Comparison of ENCODE assay signal across 8 cellular contexts in genomic region chr3:42581400-42581708, GRCh38. TPM values are rescaled to one million over a fixed set of nuclear protein-coding genes. Genes with fewer than 3 reads are reported as not detected.
DNase-seq lines count a peak whose midpoint lies in the region; ATAC-seq and TF ChIP-seq lines count a peak whose summit lies in the region.

No MANE protein-coding gene starts in this region.

- no peak for TF ChIP-seq CTCF in suprapubic skin (IDR thresholded peaks at IDR 0.05)

- no peaks in the 10 kb centered on the region for H3K36me3 ChIP-seq in suprapubic skin

- H3K36me3 Mint-ChIP-seq in activated CD4-positive, alpha-beta T cell treated with anti-CD3 and anti-CD28 coated beads for 36 hours (ENCODE audit: low read depth) = peaks cover 15% of the 10 kb centered on the region
- H3K36me3 Mint-ChIP-seq in activated T-helper 17 cell treated with anti-CD3 and anti-CD28 coated beads, Interleukin-2, amount 50 U/mL, for 72 hours (ENCODE audit: low read depth) = peaks cover 34% of the 10 kb centered on the region

- intact Hi-C loops in activated CD4-positive, alpha-beta T cell treated with anti-CD3 and anti-CD28 coated beads for 36 hours (cut with DNase I, micrococcal nuclease) = no loop called here

- H3K4me1 ChIP-seq in suprapubic skin = peaks cover 22% of the 10 kb centered on the region

- TF ChIP-seq EP300 in suprapubic skin (IDR thresholded peaks at IDR 0.05) = no peak

- H3K27me3 ChIP-seq in suprapubic skin = no peaks in the 10 kb centered on the region

- no peak for ATAC-seq in activated CD4-positive, alpha-beta T cell treated with anti-CD3 and anti-CD28 coated beads for 36 hours
- no peak for ATAC-seq in activated T-helper 17 cell treated with anti-CD3 and anti-CD28 coated beads, Interleukin-2, amount 50 U/mL, for 72 hours (replicated peaks)

- no peaks in the 10 kb centered on the region for H3K27me3 Mint-ChIP-seq in activated CD4-positive, alpha-beta T cell treated with anti-CD3 and anti-CD28 coated beads for 36 hours
- H3K27me3 Mint-ChIP-seq in activated T-helper 17 cell treated with anti-CD3 and anti-CD28 coated beads, Interleukin-2, amount 50 U/mL, for 72 hours = no peaks in the 10 kb centered on the region

- peaks cover 46% of the 10 kb centered on the region for H3K4me1 Mint-ChIP-seq in activated CD4-positive, alpha-beta T cell treated with anti-CD3 and anti-CD28 coated beads for 36 hours
- peaks cover 44% of the 10 kb centered on the region for H3K4me1 Mint-ChIP-seq in activated T-helper 17 cell treated with anti-CD3 and anti-CD28 coated beads, Interleukin-2, amount 50 U/mL, for 72 hours

- TF ChIP-seq POLR2A in suprapubic skin (IDR thresholded peaks at IDR 0.05) = no peak

- H3K9me3 ChIP-seq in suprapubic skin = no peaks in the 10 kb centered on the region

- no peaks in the 10 kb centered on the region for H3K9me3 Mint-ChIP-seq in activated CD4-positive, alpha-beta T cell treated with anti-CD3 and anti-CD28 coated beads for 36 hours (ENCODE audit: low read depth)
- H3K9me3 Mint-ChIP-seq in activated T-helper 17 cell treated with anti-CD3 and anti-CD28 coated beads, Interleukin-2, amount 50 U/mL, for 72 hours = no peaks in the 10 kb centered on the region

- H3K27ac ChIP-seq in suprapubic skin = peak overlapping the region; percentile 87

- peak overlapping the region; percentile 68 for H3K4me3 ChIP-seq in suprapubic skin

- CTCF ChIA-PET in activated CD4-positive, alpha-beta T cell treated with anti-CD3 and anti-CD28 coated beads for 36 hours (lab: Charles Lee) = interaction anchor here (1.0 to 4.0 kb wide), 9 partner anchors 9 to 63 kb away, joined by 3 to 24 read pairs (median 4); partner anchors contain the start of genes NKTR and SS18L2

- H3K27ac Mint-ChIP-seq in activated CD4-positive, alpha-beta T cell treated with anti-CD3 and anti-CD28 coated beads for 36 hours = peak overlapping the region; percentile 86
- peak overlapping the region; percentile 77 for H3K27ac Mint-ChIP-seq in activated T-helper 17 cell treated with anti-CD3 and anti-CD28 coated beads, Interleukin-2, amount 50 U/mL, for 72 hours

- no peak for DNase-seq in activated CD4-positive, alpha-beta T cell treated with anti-CD3 and anti-CD28 coated beads for 36 hours
- DNase-seq in activated CD4-positive, alpha-beta T cell treated with anti-CD3 and anti-CD28 coated beads for 1 hour = no peak
- DNase-seq in inferior parietal cortex (ENCODE audit: extremely low spot score) (peak; percentile 25), suprapubic skin (ENCODE audit: low spot score in 2 of 2) (no peak), NCI-H1694 (lab: John Stamatoyannopoulos, UW) (no peak), activated gamma-delta T cell (lab: John Stamatoyannopoulos, UW) (no peak)
- no peak for DNase-seq in stimulated activated CD4-positive, alpha-beta T cell treated with anti-CD3 and anti-CD28 coated beads, Interleukin-4, amount 100 ng/mL, for 1 hour

- H3K4me3 Mint-ChIP-seq in activated CD4-positive, alpha-beta T cell treated with anti-CD3 and anti-CD28 coated beads for 36 hours = peak overlapping the region; percentile 81
- peak overlapping the region; percentile 93 for H3K4me3 Mint-ChIP-seq in activated T-helper 17 cell treated with anti-CD3 and anti-CD28 coated beads, Interleukin-2, amount 50 U/mL, for 72 hours

- POLR2A ChIA-PET in activated CD4-positive, alpha-beta T cell treated with anti-CD3 and anti-CD28 coated beads for 36 hours (lab: Charles Lee) = interaction anchor here (0.5 to 2.6 kb wide), 3 partner anchors 8 to 30 kb away, joined by 4 to 16 read pairs (median 7); partner anchors contain the start of gene SS18L2

- WGBS in suprapubic skin = 0% methylated on average over 11 of the region's 11 CpGs

RNA-seq across cellular contexts. Expression of gene SEC22C, which starts 0.4 kb away (rescaled TPM):
- 10 to 100 TPM; 34.2 to 42.5 TPM for total RNA-seq in activated CD4-positive, alpha-beta T cell treated with anti-CD3 and anti-CD28 coated beads for 36 hours
- total RNA-seq in activated T-helper 17 cell treated with anti-CD3 and anti-CD28 coated beads, Interleukin-2, amount 50 U/mL, for 72 hours = 10 to 100 TPM; 32.3 to 46.9 TPM
- 10 to 100 TPM; 22.4 to 44.4 (median 28.5) TPM for total RNA-seq in suprapubic skin

RNA-seq across cellular contexts. Expression of gene SS18L2, which starts 9.3 kb away (rescaled TPM):
- 10 to 100 TPM; 42.0 to 54.5 TPM for total RNA-seq in activated CD4-positive, alpha-beta T cell treated with anti-CD3 and anti-CD28 coated beads for 36 hours
- 10 to 100 TPM; 55.7 to 69.8 TPM for total RNA-seq in activated T-helper 17 cell treated with anti-CD3 and anti-CD28 coated beads, Interleukin-2, amount 50 U/mL, for 72 hours
- total RNA-seq in suprapubic skin = 10 to 100 TPM; 15.8 to 30.9 (median 23.9) TPM

RNA-seq across cellular contexts. Expression of gene NKTR, which starts 19.1 kb away (rescaled TPM):
- 10 to 100 TPM; 50.8 to 59.2 TPM for total RNA-seq in activated CD4-positive, alpha-beta T cell treated with anti-CD3 and anti-CD28 coated beads for 36 hours
- 100 to 1,000 TPM in 1 of 2 donors, 10 to 100 TPM in 1; 81.8 to 122 TPM for total RNA-seq in activated T-helper 17 cell treated with anti-CD3 and anti-CD28 coated beads, Interleukin-2, amount 50 U/mL, for 72 hours
- total RNA-seq in suprapubic skin = 100 to 1,000 TPM in 1 of 4 donors, 10 to 100 TPM in 3; 47.7 to 328 (median 66.8) TPM
